Comparison of ENCODE assay signal across 9 cellular contexts in the genomic region with DNA sequence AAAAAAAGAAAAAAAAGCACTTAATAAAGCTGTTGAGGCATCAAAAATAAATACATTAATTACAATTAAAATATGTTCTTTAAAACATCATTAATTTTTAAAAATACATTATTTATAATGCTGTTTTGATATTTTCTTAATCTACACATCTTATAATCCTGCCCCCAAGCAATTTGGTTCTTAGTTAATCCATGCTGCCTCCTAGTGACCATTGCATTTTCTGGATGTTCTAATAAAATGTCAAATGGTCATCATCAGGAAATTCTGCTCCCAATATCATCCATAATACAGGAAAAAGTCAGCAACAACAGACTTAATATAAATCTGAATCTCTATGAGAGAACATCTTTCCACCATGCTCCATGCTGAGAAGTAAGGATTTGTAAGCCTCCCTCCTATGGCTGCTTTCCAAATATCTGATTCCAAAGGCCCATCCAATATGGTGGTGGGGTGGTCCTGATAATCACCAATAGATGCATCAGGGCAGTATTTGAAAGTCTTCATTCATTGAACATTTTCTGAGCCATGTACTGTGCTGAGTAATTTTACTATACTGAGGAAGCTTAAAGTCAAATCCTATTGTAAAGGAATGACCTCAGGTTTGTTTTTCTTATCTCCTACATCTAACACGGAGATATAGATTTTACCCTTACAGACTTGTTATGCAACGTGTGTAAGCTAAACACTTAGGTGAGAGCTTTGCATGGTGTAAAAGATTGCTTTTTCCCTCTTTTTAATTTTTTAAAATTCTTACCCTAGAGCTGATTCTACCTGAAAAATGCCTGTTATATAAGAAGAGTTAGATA.
DNase-seq lines count a peak whose midpoint lies in the region; ATAC-seq, FAIRE-seq and TF ChIP-seq lines count a peak whose summit lies in the region.
"Had no signal": no experiment of that assay in that cellular context is flagged by ENCODE, and none has a peak within 500 bp of the region (broad histone marks: within the 10 kb centered on the region; RNA-seq: fewer than 3 reads in every experiment).

No MANE protein-coding gene starts in this region.

- H3K4me2 ChIP-seq in KMS-11 = no peak overlapping the region

- H3K27me3 ChIP-seq in BJ (ENCODE audit: control insufficient read depth, insufficient read depth, low read length) (no peaks in the 10 kb centered on the region), KMS-11 (ENCODE audit: insufficient read depth, low read depth) (no peaks in the 10 kb centered on the region), lower lobe of right lung (ENCODE audit: low read depth) (no peaks in the 10 kb centered on the region), colonic mucosa (no peaks in the 10 kb centered on the region)

- no peak overlapping the region for H2AFZ ChIP-seq in KMS-11 (ENCODE audit: low read depth)

- TF ChIP-seq CTCF in BJ (IDR thresholded peaks at IDR 0.05; ENCODE audit: insufficient read depth, low read depth, low read length) (peak; percentile 55), KMS-11 (conservative IDR thresholded peaks at IDR 0.05; ENCODE audit: low read depth, low read length) (peak; percentile 38; the same call in 1 of the 2 replicates), brain (conservative IDR thresholded peaks at IDR 0.05) (peak; percentile 61 to 65), lower lobe of right lung (IDR thresholded peaks at IDR 0.05) (peak; percentile 40), colonic mucosa (IDR thresholded peaks at IDR 0.05) (no peak)

- H3K4me3 ChIP-seq in BJ (ENCODE audit: low read depth, low read length) (no peak overlapping the region), KMS-11 (IDR thresholded peaks at IDR 0.05; ENCODE audit: insufficient read depth, low read depth, low read length) (no peak overlapping the region), lower lobe of right lung (no peak overlapping the region), colonic mucosa (no peak overlapping the region)

- H3K79me2 ChIP-seq in KMS-11 (ENCODE audit: insufficient read depth, low read depth) = no peaks in the 10 kb centered on the region

- H3K27me3 Mint-ChIP-seq in brain = peaks cover 8% of the 10 kb centered on the region

- intact Hi-C loops in lower lobe of right lung (cut with DNase I) (no loop called here), colonic mucosa (cut with DNase I) (loop anchor here (2.0 kb wide), 1 partner anchor 188 kb away; no protein-coding TSS in a partner anchor)

- no peak for DNase-seq in BJ (ENCODE audit: low read depth)
- no peak for DNase-seq in lower lobe of right lung
- no peak for DNase-seq in NCI-H1930 (lab: John Stamatoyannopoulos, UW)
- DNase-seq in colonic mucosa = no peak
- no peak for DNase-seq in urothelium cell line (ENCODE audit: low spot score)
- DNase-seq: activated naive CD4-positive, alpha-beta T cell treated with anti-CD3 and anti-CD28 coated beads, Interleukin-2, amount 50 U/mL, for 16 hours had no signal

- H3K4me1 ChIP-seq in KMS-11 (ENCODE audit: low read depth, poor library complexity, severe bottlenecking) (no peaks in the 10 kb centered on the region), lower lobe of right lung (no peaks in the 10 kb centered on the region), colonic mucosa (no peaks in the 10 kb centered on the region)

- CTCF ChIA-PET in BJ (lab: Yijun Ruan, JAX) = interaction anchor here (0.7 to 5.4 kb wide), 19 partner anchors 9 to 865 kb away, joined by 3 to 154 read pairs (median 4); no protein-coding TSS in a partner anchor

- H3K27ac ChIP-seq in KMS-11 (no peak overlapping the region), lower lobe of right lung (no peak overlapping the region), colonic mucosa (no peak overlapping the region)

- H3K4me3 Mint-ChIP-seq in brain = no peak overlapping the region

- ATAC-seq in lower lobe of right lung = peak in 1 of 2 donors; percentile 37
- ATAC-seq in GM21619 (IDR thresholded peaks at IDR 0.05; ENCODE audit: unreplicated experiment) = no peak

- no peak for FAIRE-seq in urothelium cell line (lab: Jason Lieb, UNC)

- no peak overlapping the region for H3K27ac Mint-ChIP-seq in brain

- peaks cover 16 to 25% (median 21%) of the 10 kb centered on the region in 5 experiments for H3K9me3 Mint-ChIP-seq in brain

- POLR2A ChIA-PET in BJ (lab: Charles Lee) = no interaction called here

- peaks cover 5% of the 10 kb centered on the region for H3K9me3 ChIP-seq in lower lobe of right lung
- H3K9me3 ChIP-seq in colonic mucosa = no peaks in the 10 kb centered on the region

- no peaks in the 10 kb centered on the region for H3K36me3 Mint-ChIP-seq in brain

- H3K36me3 ChIP-seq in BJ (ENCODE audit: control insufficient read depth, insufficient read depth, low read length) (no peaks in the 10 kb centered on the region), KMS-11 (ENCODE audit: insufficient read depth) (no peaks in the 10 kb centered on the region), lower lobe of right lung (no peaks in the 10 kb centered on the region), colonic mucosa (no peaks in the 10 kb centered on the region)

- no peaks in the 10 kb centered on the region for H4K20me1 ChIP-seq in KMS-11 (ENCODE audit: insufficient read depth)

- H3K9ac ChIP-seq in KMS-11 (no peak overlapping the region), colonic mucosa (ENCODE audit: low read depth in 2 of 2, low read length in 2 of 2) (no peak overlapping the region)

- H3K4me1 Mint-ChIP-seq in brain = peaks cover 5% of the 10 kb centered on the region
